Comparison of ENCODE assay signal across 22 cellular contexts in genomic region chr3:114619771-114620170, GRCh38.
"Had no signal": no experiment of that assay in that cellular context is flagged by ENCODE, and none has a peak within 500 bp of the region (broad histone marks: within the 10 kb centered on the region; RNA-seq: fewer than 3 reads in every experiment).

No MANE protein-coding gene starts in this region.

- H3K36me3 ChIP-seq: MG63, SJCRH30 had no signal

- DNase-seq: Karpas-422, KG1, MG63, NCI-H1092, NCI-H1105 treated with DMSO at 0.1 percent for 48 hours, NCI-H1417 treated with DMSO at 0.1 percent for 48 hours, NCI-H146, NCI-H1694 treated with DMSO at 0.1 percent for 48 hours, NCI-H1930, NCI-H2081, NCI-H2107, NCI-H2171, NCI-H345, NCI-H446 treated with DMSO at 0.1 percent for 48 hours, NCI-H510A treated with DMSO at 0.1 percent for 48 hours, NCI-H526 treated with DMSO at 0.1 percent for 48 hours, NCI-H774, RPMI8226, SHP77 treated with DMSO at 0.1 percent for 48 hours, SJCRH30 had no signal

- H3K27me3 ChIP-seq: MG63, SJCRH30 had no signal

- H3K27ac ChIP-seq: HL-60, SJCRH30 had no signal

- FAIRE-seq: RCC 7860 had no signal

- H3K9me3 ChIP-seq: MG63, SJCRH30 had no signal

- H3K4me3 ChIP-seq: MG63, SJCRH30 had no signal
